Comparison of ENCODE assay signal across 9 cellular contexts in genomic region chr17:3894927-3895343, GRCh38. TPM values are rescaled to one million over a fixed set of nuclear protein-coding genes. Genes with fewer than 3 reads are reported as not detected.
DNase-seq lines count a peak whose midpoint lies in the region; ATAC-seq and TF ChIP-seq lines count a peak whose summit lies in the region.
"Had no signal": no experiment of that assay in that cellular context is flagged by ENCODE, and none has a peak within 500 bp of the region (broad histone marks: within the 10 kb centered on the region; RNA-seq: fewer than 3 reads in every experiment).

No MANE protein-coding gene starts in this region.

- no peak for TF ChIP-seq RAD21 in Ishikawa (IDR thresholded peaks at IDR 0.05; ENCODE audit: low read depth)

- TF ChIP-seq EP300 in Ishikawa (IDR thresholded peaks at IDR 0.05; ENCODE audit: borderline replicate concordance) = 0 out of 2 replicates have a peak, but pooled peaks have one; percentile 26

- TF ChIP-seq POLR2A in adrenal gland (IDR thresholded peaks at IDR 0.05) (peak in 1 of 2 donors; percentile 59), spleen (IDR thresholded peaks at IDR 0.05) (no peak)

- TF ChIP-seq CTCF in adrenal gland (IDR thresholded peaks at IDR 0.05) (no peak), spleen (IDR thresholded peaks at IDR 0.05 in 8 of 11, conservative IDR thresholded peaks at IDR 0.05 in 3 of 11) (no peak)

- peak overlapping the region in 4 of 5 donors; percentile 50 to 91 (median 91) for H3K27ac ChIP-seq in adrenal gland
- H3K27ac ChIP-seq in spleen = peak overlapping the region in 5 of 8 donors; percentile 34 to 95 (median 91)

- H3K4me1 ChIP-seq in adrenal gland (replicated peaks in 1 of 2) (peaks cover 51 to 55% of the 10 kb centered on the region in 2 donors), spleen (peaks cover 22 to 62% (median 48%) of the 10 kb centered on the region in 6 donors)

- H3K9me3 ChIP-seq in adrenal gland (replicated peaks in 1 of 3) (no peaks in the 10 kb centered on the region), spleen (no peaks in the 10 kb centered on the region)

- DNase-seq in adrenal gland = peak in 6 of 7 donors; percentile 59 to 83 (median 78)
- DNase-seq in iris pigment epithelial cell (ENCODE audit: low read depth) = peak; percentile 38
- DNase-seq in spleen = no peak
- no peak for DNase-seq in ecto neural progenitor cell (ENCODE audit: low spot score)
- DNase-seq: activated CD4-positive, alpha-beta T cell treated with anti-CD3 and anti-CD28 coated beads for 48 hours had no signal

- intact Hi-C loops in adrenal gland (cut with DNase I) (no loop called here), spleen (cut with DNase I; ENCODE audit: low total_unique reads) (no loop called here)

- H3K36me3 ChIP-seq in adrenal gland (replicated peaks in 1 of 2) = no peaks in the 10 kb centered on the region
- H3K36me3 ChIP-seq in spleen = peaks cover 0 to 38% (median 0%) of the 10 kb centered on the region in 6 donors

- WGBS in adrenal gland, 4 donors = 6 to 22% (median 14%) methylated on average over 2 of the region's 2 CpGs
- 21 to 59% (median 38%) methylated on average over 2 of the region's 2 CpGs for WGBS in spleen, 5 donors

- H3K4me3 ChIP-seq in adrenal gland = peak overlapping the region in 1 of 4 donors; percentile 1
- no peak overlapping the region for H3K4me3 ChIP-seq in spleen

- H3K27me3 ChIP-seq in adrenal gland = no peaks in the 10 kb centered on the region
- H3K27me3 ChIP-seq in spleen (replicated peaks in 1 of 7) = no peaks in the 10 kb centered on the region

- ATAC-seq in GM18873 (IDR thresholded peaks at IDR 0.05; ENCODE audit: low FRiP score, unreplicated experiment) (no peak), GM21825 (IDR thresholded peaks at IDR 0.05; ENCODE audit: unreplicated experiment) (no peak), HG02852 (IDR thresholded peaks at IDR 0.05; ENCODE audit: unreplicated experiment) (no peak)

TF ChIP-seq in Ishikawa, 13 proteins besides CTCF, POLR2A, EP300 and RAD21:
- no peak for TF ChIP-seq FOXM1 (IDR thresholded peaks at IDR 0.05; ENCODE audit: borderline replicate concordance, low read depth)
- peak; percentile 45; the same call in 1 of the 2 replicates for TF ChIP-seq NFIC (IDR thresholded peaks at IDR 0.05)
TF ChIP-seq in Ishikawa: peak in this region for 1.

RNA-seq across cellular contexts. Expression of gene CAMKK1, which starts 2.1 kb away (rescaled TPM):
- total RNA-seq in adrenal gland (10 to 100 TPM in 6 of 8 donors, 1 to 10 TPM in 2; 6.0 to 17.9 (median 10.8) TPM), spleen (10 to 100 TPM in 2 of 7 donors, 1 to 10 TPM in 5; 7.7 to 13.0 (median 8.8) TPM)
- polyA plus RNA-seq in adrenal gland (10 to 100 TPM in 2 of 3 donors, 1 to 10 TPM in 1; 6.9 to 28.2 (median 10.6) TPM), spleen (10 to 100 TPM in 1 of 3 donors, 1 to 10 TPM in 2; 5.2 to 10.0 (median 10.0) TPM)

RNA-seq across cellular contexts. Expression of gene P2RX1, which starts 21.3 kb away (rescaled TPM):
- 1 to 10 TPM in 4 of 8 donors, under 1 TPM in 4; 0.42 to 2.1 (median 0.92) TPM for total RNA-seq in adrenal gland
- 1 to 10 TPM in 2 of 3 donors, under 1 TPM in 1; 0.59 to 8.6 (median 3.3) TPM for polyA plus RNA-seq in adrenal gland
- total RNA-seq in spleen = 10 to 100 TPM; 16.8 to 46.3 (median 23.1) TPM
- polyA plus RNA-seq in spleen = 10 to 100 TPM in 2 of 3 donors, 1 to 10 TPM in 1; 9.2 to 22.0 (median 10.3) TPM

RNA-seq across cellular contexts. Expression of gene NCBP3, which starts 48.9 kb away (rescaled TPM):
- total RNA-seq in adrenal gland (10 to 100 TPM; 11.0 to 30.3 (median 21.5) TPM), spleen (10 to 100 TPM; 24.9 to 43.9 (median 39.8) TPM)
- polyA plus RNA-seq in adrenal gland (10 to 100 TPM; 21.9 to 36.6 (median 22.8) TPM), spleen (10 to 100 TPM; 13.0 to 22.8 (median 20.6) TPM)

Comparison
In these comparisons a context has a peak if more than half of its experiments do, and no peak if none do; other contexts are left out.
1. DNase-seq: peak in adrenal gland (6 of 7) and iris pigment epithelial cell (single experiment); none in spleen (single experiment) and ecto neural progenitor cell (single experiment).
2. RNA of gene P2RX1, which starts 21.3 kb away (total RNA-seq): 16.8 to 46.3 TPM in spleen; 0.42 to 2.1 TPM in adrenal gland; every median in the first group is over 4 times any median in the second.